ENCODE assay signal across 17 cellular contexts in genomic region chr18:27707201-27707600, GRCh38.
A peak's percentile ranks its signal among the peaks of the same experiment; 100 is the strongest.
DNase-seq lines count a peak whose midpoint lies in the region; ATAC-seq and TF ChIP-seq lines count a peak whose summit lies in the region.
"Had no signal": no experiment of that assay in that cellular context is flagged by ENCODE, and none has a peak within 500 bp of the region (broad histone marks: within the 10 kb centered on the region; RNA-seq: fewer than 3 reads in every experiment).

No MANE protein-coding gene starts in this region.

- DNase-seq in ELR (ENCODE audit: low read depth) (peak; percentile 20), adipocyte (ENCODE audit: low read depth) (peak; percentile 82), fibroblast of mammary gland (ENCODE audit: low read depth) (peak; percentile 7), renal cortical epithelial cell (ENCODE audit: low read depth) (peak; percentile 2), A673 (ENCODE audit: low spot score) (no peak), gastrocnemius medialis (no peak)
- DNase-seq: DMS79, H9, NCI-H1092, NCI-H1436 treated with DMSO at 0.1 percent for 48 hours, NCI-H1930, NCI-H510A, SIG-M5, SK-N-SH had no signal

- no peak for ATAC-seq in gastrocnemius medialis
- no peak for ATAC-seq in GM19452 (IDR thresholded peaks at IDR 0.05; ENCODE audit: unreplicated experiment)
- ATAC-seq: GM12878, Panc1 had no signal

- no peak for TF ChIP-seq CTCF in fibroblast of mammary gland (conservative IDR thresholded peaks at IDR 0.05; ENCODE audit: control insufficient read depth, insufficient read depth, low read depth, low read length)
- TF ChIP-seq CTCF in A673 (conservative IDR thresholded peaks at IDR 0.05; ENCODE audit: low read depth, low read length) = no peak
- TF ChIP-seq CTCF in gastrocnemius medialis (IDR thresholded peaks at IDR 0.05 in 4 of 5, conservative IDR thresholded peaks at IDR 0.05 in 1 of 5) = no peak

- POLR2A ChIA-PET in A673 (lab: Charles Lee; ENCODE audit: low non-redundant PET) = no interaction called here

- peaks cover 4% of the 10 kb centered on the region for H3K27me3 ChIP-seq in adipocyte (replicated peaks; ENCODE audit: control insufficient read depth, insufficient read depth, low read length)
- H3K27me3 ChIP-seq in A673 (replicated peaks; ENCODE audit: insufficient read depth, low read depth, low read length, poor library complexity) = no peaks in the 10 kb centered on the region
- no peaks in the 10 kb centered on the region for H3K27me3 ChIP-seq in gastrocnemius medialis

- H3K9me3 ChIP-seq in adipocyte (ENCODE audit: control insufficient read depth, low read length) = peaks cover 10% of the 10 kb centered on the region
- peaks cover 7% of the 10 kb centered on the region for H3K9me3 ChIP-seq in A673 (ENCODE audit: low read depth, low read length, poor library complexity, severe bottlenecking)
- H3K9me3 ChIP-seq in gastrocnemius medialis = no peaks in the 10 kb centered on the region
- H3K9me3 ChIP-seq: SK-N-SH had no signal

- no peak overlapping the region for H3K27ac ChIP-seq in A673 (ENCODE audit: low read depth, low read length, poor library complexity, severe bottlenecking)
- H3K27ac ChIP-seq in gastrocnemius medialis = no peak overlapping the region

- H3K9ac ChIP-seq in adipocyte (ENCODE audit: low read length) = no peak overlapping the region
- H3K9ac ChIP-seq: SK-N-SH had no signal

- CTCF ChIA-PET in A673 (lab: Charles Lee) = no interaction called here

- H3K4me1 ChIP-seq in adipocyte (ENCODE audit: control insufficient read depth, insufficient read depth, low read length) (no peaks in the 10 kb centered on the region), A673 (ENCODE audit: insufficient read depth, low read length, poor library complexity, severe bottlenecking) (peaks cover 11% of the 10 kb centered on the region), gastrocnemius medialis (no peaks in the 10 kb centered on the region)

- no peak for TF ChIP-seq POLR2A in gastrocnemius medialis (IDR thresholded peaks at IDR 0.05)

- intact Hi-C loops in A673 (cut with micrococcal nuclease; ENCODE audit: unreplicated experiment) (no loop called here), gastrocnemius medialis (cut with DNase I; ENCODE audit: low total_unique reads) (no loop called here)

- H3K36me3 ChIP-seq in adipocyte (ENCODE audit: control insufficient read depth, insufficient read depth, low read length, severe bottlenecking) = no peaks in the 10 kb centered on the region
- no peaks in the 10 kb centered on the region for H3K36me3 ChIP-seq in A673 (ENCODE audit: insufficient read depth, low read length, poor library complexity, severe bottlenecking)
- H3K36me3 ChIP-seq in gastrocnemius medialis = no peaks in the 10 kb centered on the region

- H3K4me3 ChIP-seq in adipocyte (ENCODE audit: low read length) (no peak overlapping the region), fibroblast of mammary gland (ENCODE audit: control insufficient read depth, low read depth, low read length) (no peak overlapping the region), A673 (ENCODE audit: low read depth, low read length, poor library complexity, severe bottlenecking) (no peak overlapping the region), gastrocnemius medialis (no peak overlapping the region)
- H3K4me3 ChIP-seq: GM12878 had no signal

- BruUV-seq in A673 (replicated peaks; lab: Mats Ljungman, UMichigan) = no TSS peak

- in situ Hi-C loops in gastrocnemius medialis (cut with MboI; ENCODE audit: low sequenced_read_pairs in 4 of 4) = no loop called here

Comparison
In these comparisons a context has a peak if more than half of its experiments do, and no peak if none do; other contexts are left out.
1. DNase-seq: peak in ELR (single experiment), adipocyte (single experiment), fibroblast of mammary gland (single experiment) and renal cortical epithelial cell (single experiment); none in A673 (single experiment) and gastrocnemius medialis (0 of 2).